In genomic region chr17:38798614-38799500, GRCh38 we compare ENCODE assay signal across 8 cellular contexts. TPM values are rescaled to one million over a fixed set of nuclear protein-coding genes. Genes with fewer than 3 reads are reported as not detected.
DNase-seq lines count a peak whose midpoint lies in the region; ATAC-seq and TF ChIP-seq lines count a peak whose summit lies in the region.

No MANE protein-coding gene starts in this region.

- ATAC-seq in HG02870 (IDR thresholded peaks at IDR 0.05; ENCODE audit: unreplicated experiment) (peak; percentile 18), naive B cell (ENCODE audit: low read depth in 2 of 2) (peak; percentile 30 to 34)

- TF ChIP-seq POLR2A in esophagus muscularis mucosa (IDR thresholded peaks at IDR 0.05; ENCODE audit: low read depth), result no peak

- WGBS in esophagus muscularis mucosa, result under 1% methylated on average over 41 of the region's 53 CpGs

- no peak for TF ChIP-seq EP300 in esophagus muscularis mucosa (IDR thresholded peaks at IDR 0.05)

- peak overlapping the region; percentile 97 to 100 (median 98) for H3K27ac ChIP-seq in esophagus muscularis mucosa (replicated peaks in 1 of 4)

- H3K9me3 ChIP-seq in esophagus muscularis mucosa, result no peaks in the 10 kb centered on the region

- H3K4me3 ChIP-seq in esophagus muscularis mucosa, result peak overlapping the region; percentile 78 to 95 (median 92)

- peak; percentile 43 to 52 for DNase-seq in NCI-H2081 (lab: John Stamatoyannopoulos, UW)
- no peak for DNase-seq in NCI-H2081 treated with DMSO at 0.1 percent for 48 hours (lab: John Stamatoyannopoulos, UW)
- peak; percentile 35 for DNase-seq in NCI-H748 treated with DMSO at 0.1 percent for 48 hours (lab: John Stamatoyannopoulos, UW)
- peak; percentile 43 for DNase-seq in activated T-cell treated with anti-CD3 and anti-CD28 coated beads for 48 hours (ENCODE audit: low read depth)
- no peak for DNase-seq in esophagus muscularis mucosa (ENCODE audit: extremely low spot score)
- DNase-seq in naive B cell, result no peak
- peak; percentile 66 for DNase-seq in stimulated activated naive CD4-positive, alpha-beta T cell treated with Interleukin-2 at 50 U/mL for 16 hours (lab: John Stamatoyannopoulos, UW)

- H3K36me3 ChIP-seq in esophagus muscularis mucosa, result peaks cover 25 to 42% (median 32%) of the 10 kb centered on the region in 4 donors

- peaks cover 35 to 45% (median 42%) of the 10 kb centered on the region in 3 donors for H3K4me1 Mint-ChIP-seq in naive B cell

- intact Hi-C loops in esophagus muscularis mucosa (cut with DNase I), result loop anchor here (5.0 to 10.0 kb wide), 2 partner anchors 42 to 64 kb away; partner anchors contain the start of gene CISD3

- no peak for TF ChIP-seq CTCF in esophagus muscularis mucosa (IDR thresholded peaks at IDR 0.05)

- H3K27me3 ChIP-seq in esophagus muscularis mucosa, result no peaks in the 10 kb centered on the region

- H3K36me3 Mint-ChIP-seq in naive B cell, result peaks cover 6 to 14% of the 10 kb centered on the region in 2 donors

- H3K4me3 Mint-ChIP-seq in naive B cell, result peak overlapping the region; percentile 87 to 98 (median 96)

- H3K27ac Mint-ChIP-seq in naive B cell, result peak overlapping the region; percentile 75 to 96 (median 90)

- peaks cover 29 to 45% (median 42%) of the 10 kb centered on the region in 4 donors for H3K4me1 ChIP-seq in esophagus muscularis mucosa

- H3K27me3 Mint-ChIP-seq in naive B cell, result no peaks in the 10 kb centered on the region

- no peaks in the 10 kb centered on the region for H3K9me3 Mint-ChIP-seq in naive B cell

RNA-seq across cellular contexts. Expression of gene PIP4K2B, which starts 0.5 kb away (rescaled TPM):
- 10 to 100 TPM; 39.5 to 72.1 (median 53.2) TPM for total RNA-seq in esophagus muscularis mucosa
- 10 to 100 TPM; 10.1 to 14.5 (median 11.8) TPM for polyA plus RNA-seq in naive B cell (ENCODE audit: low read depth in 6 of 6)

RNA-seq across cellular contexts. Expression of gene CWC25, which starts 26.3 kb away (rescaled TPM):
- 10 to 100 TPM; 16.5 to 27.8 (median 19.6) TPM for total RNA-seq in esophagus muscularis mucosa
- polyA plus RNA-seq in naive B cell (ENCODE audit: low read depth in 6 of 6), result 10 to 100 TPM in 4 of 6 donors, 1 to 10 TPM in 2; 9.2 to 13.4 (median 11.5) TPM

RNA-seq across cellular contexts. Expression of gene PSMB3, which starts 46.3 kb away (rescaled TPM):
- total RNA-seq in esophagus muscularis mucosa, result 100 to 1,000 TPM; 122 to 158 (median 137) TPM
- 100 to 1,000 TPM; 326 to 642 (median 411) TPM for polyA plus RNA-seq in naive B cell (ENCODE audit: low read depth in 6 of 6)

RNA-seq across cellular contexts. Expression of gene PCGF2, which starts 50.7 kb away (rescaled TPM):
- total RNA-seq in esophagus muscularis mucosa, result 10 to 100 TPM; 10.3 to 15.7 (median 12.4) TPM
- not detected for polyA plus RNA-seq in naive B cell (ENCODE audit: low read depth in 6 of 6)

RNA-seq across cellular contexts. Expression of gene RPL23, which starts 54.7 kb away (rescaled TPM):
- 1,000 to 10,000 TPM in 2 of 4 donors, 100 to 1,000 TPM in 2; 721 to 1,711 (median 1,283) TPM for total RNA-seq in esophagus muscularis mucosa
- polyA plus RNA-seq in naive B cell (ENCODE audit: low read depth in 6 of 6), result 1,000 to 10,000 TPM in 5 of 6 donors, 100 to 1,000 TPM in 1; 798 to 1,720 (median 1,485) TPM

Comparison
In these comparisons a context has a peak if more than half of its experiments do, and no peak if none do; other contexts are left out.
1. DNase-seq: peak in NCI-H2081 (2 of 2), NCI-H748 treated with DMSO at 0.1 percent for 48 hours (single experiment), activated T-cell treated with anti-CD3 and anti-CD28 coated beads for 48 hours (single experiment) and stimulated activated naive CD4-positive, alpha-beta T cell treated with Interleukin-2 at 50 U/mL for 16 hours (single experiment); none in NCI-H2081 treated with DMSO at 0.1 percent for 48 hours (single experiment), esophagus muscularis mucosa (single experiment) and naive B cell (single experiment).